Comparison of ENCODE assay signal across 17 cellular contexts in genomic region chr11:2096001-2096918, GRCh38. TPM values are rescaled to one million over a fixed set of nuclear protein-coding genes. Genes with fewer than 3 reads are reported as not detected.
A peak's percentile ranks its signal among the peaks of the same experiment; 100 is the strongest.
DNase-seq lines count a peak whose midpoint lies in the region; ATAC-seq and TF ChIP-seq lines count a peak whose summit lies in the region.
"Had no signal": no experiment of that assay in that cellular context is flagged by ENCODE, and none has a peak within 500 bp of the region (broad histone marks: within the 10 kb centered on the region; RNA-seq: fewer than 3 reads in every experiment).

No MANE protein-coding gene starts in this region.

- peak overlapping the region; percentile 54 to 91 (median 84) for H3K27ac ChIP-seq in heart left ventricle
- H3K27ac ChIP-seq: HL-60 had no signal

- H3K4me1 ChIP-seq in heart left ventricle (peaks cover 7 to 78% (median 47%) of the 10 kb centered on the region in 12 donors), skeletal muscle satellite cell (ENCODE audit: control insufficient read depth, insufficient read depth, low read length) (peaks cover 87% of the 10 kb centered on the region)

- H3K4me1 Mint-ChIP-seq in T-helper 17 cell, result peaks cover 20% of the 10 kb centered on the region

- intact Hi-C loops in heart left ventricle (cut with DNase I), result loop anchor here in 3 of 10 donors (5.0 kb wide), 1 partner anchor 41 kb away; the partner anchor contains the start of gene IGF2 (in 3 of the 3)

- H3K27me3 ChIP-seq in heart left ventricle (no peaks in the 10 kb centered on the region), skeletal muscle satellite cell (ENCODE audit: control insufficient read depth, insufficient read depth, low read length) (no peaks in the 10 kb centered on the region)
- H3K27me3 ChIP-seq: right lobe of liver had no signal

- no peak for ATAC-seq in T-helper 17 cell
- no peak for ATAC-seq in heart left ventricle
- no peak for ATAC-seq in HG02642 (IDR thresholded peaks at IDR 0.05; ENCODE audit: poor library complexity, unreplicated experiment)

- in situ Hi-C loops in G401 (cut with HindIII; ENCODE audit: low sequenced_read_pairs), result no loop called here

- no peaks in the 10 kb centered on the region for H3K36me3 ChIP-seq in heart left ventricle
- H3K36me3 ChIP-seq in skeletal muscle satellite cell (ENCODE audit: insufficient read depth, low read length), result no peaks in the 10 kb centered on the region
- H3K36me3 ChIP-seq: right lobe of liver had no signal

- DNase-seq in ELR (ENCODE audit: low read depth) (peak; percentile 60), T-helper 17 cell (peak in 2 of 3 donors; percentile 1 to 3), heart left ventricle (peak in 2 of 5 donors; percentile 19 to 44), AML-193 (lab: John Stamatoyannopoulos, UW) (no peak), G401 (ENCODE audit: low spot score) (no peak)
- DNase-seq in activated CD8-positive, alpha-beta memory T cell treated with anti-CD3 and anti-CD28 coated beads, Interleukin-2, amount 50 U/mL, for 4 hours, result no peak
- DNase-seq: activated CD4-positive, alpha-beta T cell treated with anti-CD3 and anti-CD28 coated beads for 1 hour; DMS 273 treated with DMSO at 0.1 percent for 48 hours; hypothalamus; NCI-H510A; SIG-M5 had no signal

- H3K4me3 Mint-ChIP-seq in T-helper 17 cell, result no peak overlapping the region
- H3K4me3 Mint-ChIP-seq: dendritic cell treated with granulocyte-macrophage colony-stimulating factor and Interleukin-4, amounts not matched to agents 40 ng/mL and 50 ng/mL, for 4 days had no signal

- H3K9me3 ChIP-seq in T-helper 17 cell (ENCODE audit: control insufficient read depth, low read length, poor library complexity, severe bottlenecking) (no peaks in the 10 kb centered on the region), heart left ventricle (no peaks in the 10 kb centered on the region), skeletal muscle satellite cell (replicated peaks; ENCODE audit: low read length) (no peaks in the 10 kb centered on the region)
- H3K9me3 ChIP-seq: mucosa of descending colon, right lobe of liver had no signal

- no peaks in the 10 kb centered on the region for H3K36me3 Mint-ChIP-seq in T-helper 17 cell (ENCODE audit: low read depth)

- H3K4me2 ChIP-seq in skeletal muscle satellite cell (ENCODE audit: low read length), result peak overlapping the region; percentile 71

- H3K4me3 ChIP-seq in heart left ventricle (no peak overlapping the region), skeletal muscle satellite cell (ENCODE audit: low read length) (peak overlapping the region; percentile 28)
- H3K4me3 ChIP-seq: mucosa of descending colon, right lobe of liver had no signal

- H3K9ac ChIP-seq in skeletal muscle satellite cell (ENCODE audit: low read depth, low read length), result peak overlapping the region; percentile 73

- no peak for TF ChIP-seq CTCF in heart left ventricle (IDR thresholded peaks at IDR 0.05)

- H3K27me3 Mint-ChIP-seq in T-helper 17 cell, result peaks cover 15% of the 10 kb centered on the region

- WGBS in heart left ventricle, 4 donors, result 95 to 96% (median 95%) methylated on average over 19 of the region's 19 CpGs

- no peak for TF ChIP-seq POLR2A in heart left ventricle (IDR thresholded peaks at IDR 0.05)

- H3K27ac Mint-ChIP-seq in T-helper 17 cell, result no peak overlapping the region
- H3K27ac Mint-ChIP-seq: dendritic cell treated with granulocyte-macrophage colony-stimulating factor and Interleukin-4, amounts not matched to agents 40 ng/mL and 50 ng/mL, for 4 days had no signal

RNA-seq across cellular contexts. Expression of gene IGF2, which starts 42.9 kb away (rescaled TPM):
- total RNA-seq in T-helper 17 cell, result under 1 TPM; 0.21 to 0.77 TPM
- 100 to 1,000 TPM in 5 of 9 donors, 10 to 100 TPM in 4; 61.9 to 175 (median 102) TPM for total RNA-seq in heart left ventricle
- polyA plus RNA-seq in heart left ventricle, result 10 to 100 TPM; 48.9 to 56.3 TPM
- 0.76 and 8.7 TPM in 2 replicates for total RNA-seq in skeletal muscle satellite cell (2012; rRNA removed)
- 0.06 TPM in 1 of 2 replicates, not detected in the other for total RNA-seq in G401 (2014; rRNA removed; shearing (Covaris generic))

Comparison
In these comparisons a context has a peak if more than half of its experiments do, and no peak if none do; other contexts are left out.
1. DNase-seq: peak in ELR (single experiment) and T-helper 17 cell (2 of 3); none in AML-193 (0 of 2), activated CD8-positive, alpha-beta memory T cell treated with anti-CD3 and anti-CD28 coated beads, Interleukin-2, amount 50 U/mL, for 4 hours (single experiment) and G401 (single experiment).
2. RNA of gene IGF2, which starts 42.9 kb away (total RNA-seq): 61.9 to 175 TPM in heart left ventricle; 0.21 to 0.77 TPM in T-helper 17 cell and 0.06 TPM in G401; every median in the first group is over 10 times any median in the second.